ENCODE assay signal across 19 cellular contexts in genomic region chr2:203195331-203195730, GRCh38.
"Had no signal": no experiment of that assay in that cellular context is flagged by ENCODE, and none has a peak within 500 bp of the region (broad histone marks: within the 10 kb centered on the region; RNA-seq: fewer than 3 reads in every experiment).

No MANE protein-coding gene starts in this region.

- H3K9me3 ChIP-seq: gastroesophageal sphincter, heart right ventricle, neutrophil, pancreas, right lobe of liver, stomach had no signal

- H3K36me3 ChIP-seq: neutrophil had no signal

- H3K27ac Mint-ChIP-seq: endodermal cell; memory B cell; naive thymus-derived CD4-positive, alpha-beta T cell; stimulated activated effector memory CD8-positive, alpha-beta T cell treated with anti-CD3 and anti-CD28 coated beads, Interleukin-12 subunit alpha, Interleukin-12 subunit beta, amount 100 ng/mL, for 72 hours had no signal

- FAIRE-seq: pancreas had no signal

- H3K4me3 Mint-ChIP-seq: endodermal cell; memory B cell; naive thymus-derived CD4-positive, alpha-beta T cell; stimulated activated effector memory CD8-positive, alpha-beta T cell treated with anti-CD3 and anti-CD28 coated beads, Interleukin-12 subunit alpha, Interleukin-12 subunit beta, amount 100 ng/mL, for 72 hours had no signal

- H3K4me1 Mint-ChIP-seq: endodermal cell; memory B cell; naive thymus-derived CD4-positive, alpha-beta T cell; stimulated activated effector memory CD8-positive, alpha-beta T cell treated with anti-CD3 and anti-CD28 coated beads, Interleukin-12 subunit alpha, Interleukin-12 subunit beta, amount 100 ng/mL, for 72 hours had no signal

- H3K4me2 ChIP-seq: smooth muscle cell had no signal

- H3K27me3 ChIP-seq: gastroesophageal sphincter, heart right ventricle, neutrophil, pancreas, right lobe of liver, stomach had no signal

- H3K27ac ChIP-seq: gastroesophageal sphincter, heart right ventricle, neutrophil, pancreas, right lobe of liver, stomach had no signal

- ATAC-seq: activated CD4-positive, CD25-positive, alpha-beta regulatory T cell treated with anti-CD3 and anti-CD28 coated beads, Interleukin-2, amount 50 U/mL, for 24 hours; gastroesophageal sphincter; heart right ventricle; naive thymus-derived CD4-positive, alpha-beta T cell; pancreas; right lobe of liver; stimulated activated effector memory CD8-positive, alpha-beta T cell treated with anti-CD3 and anti-CD28 coated beads, Interleukin-12 subunit alpha, Interleukin-12 subunit beta, amount 100 ng/mL, for 72 hours had no signal

- H3K4me3 ChIP-seq: gastroesophageal sphincter, heart right ventricle, pancreas, right lobe of liver, smooth muscle cell, stomach had no signal

- H3K4me1 ChIP-seq: gastroesophageal sphincter, pancreas, right lobe of liver, stomach had no signal

- H3K27me3 Mint-ChIP-seq: memory B cell; naive thymus-derived CD4-positive, alpha-beta T cell had no signal

- DNase-seq: activated CD4-positive, alpha-beta T cell treated with anti-CD3 and anti-CD28 coated beads, Interleukin-2, amount 50 U/mL, for 1 hour; activated CD8-positive, alpha-beta memory T cell treated with anti-CD3 and anti-CD28 coated beads, Interleukin-2, amount 50 U/mL, for 4 hours; activated effector memory CD4-positive, alpha-beta T cell treated with Interleukin-2 at 50 U/mL for 16 hours; activated naive CD4-positive, alpha-beta T cell treated with anti-CD3 and anti-CD28 coated beads, Interleukin-2, amount 50 U/mL, for 16 hours; activated T-cell treated with anti-CD3 and anti-CD28 coated beads, Interleukin-2, amount 50 U/mL, for 48 hours; endodermal cell; heart right ventricle; naive thymus-derived CD4-positive, alpha-beta T cell; pancreas; right lobe of liver; stimulated activated CD4-positive, alpha-beta T cell treated with anti-CD3 and anti-CD28 coated beads, Interleukin-4, amount 100 ng/mL, for 24 hours; stomach; T1000 had no signal

- H3K9me3 Mint-ChIP-seq: endodermal cell; memory B cell; naive thymus-derived CD4-positive, alpha-beta T cell; stimulated activated effector memory CD8-positive, alpha-beta T cell treated with anti-CD3 and anti-CD28 coated beads, Interleukin-12 subunit alpha, Interleukin-12 subunit beta, amount 100 ng/mL, for 72 hours had no signal
